In the genomic region with DNA sequence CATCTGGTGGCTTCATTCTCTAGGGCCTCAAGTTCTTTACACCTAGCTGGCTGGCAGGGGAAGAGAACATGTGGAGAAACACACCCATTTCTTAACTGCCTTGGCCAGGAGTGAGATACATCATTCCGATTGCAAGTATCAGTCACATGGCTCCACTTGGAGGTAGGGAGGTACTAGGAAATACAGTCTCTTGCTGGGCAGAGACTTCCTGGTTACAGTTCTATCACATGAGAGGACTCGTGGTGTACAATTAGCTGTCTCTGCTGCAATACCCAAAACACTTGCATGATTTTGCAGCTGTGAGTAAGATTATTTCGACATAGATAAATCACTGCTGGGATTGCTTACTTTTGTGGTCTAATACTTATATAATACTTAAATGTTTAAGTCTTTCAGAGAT, we compare ENCODE assay signal across 11 cellular contexts. TPM values are rescaled to one million over a fixed set of nuclear protein-coding genes. Genes with fewer than 3 reads are reported as not detected.
DNase-seq lines count a peak whose midpoint lies in the region; ATAC-seq, FAIRE-seq and TF ChIP-seq lines count a peak whose summit lies in the region.
"Had no signal": no experiment of that assay in that cellular context is flagged by ENCODE, and none has a peak within 500 bp of the region (broad histone marks: within the 10 kb centered on the region; RNA-seq: fewer than 3 reads in every experiment).

No MANE protein-coding gene starts in this region.

- H2AFZ ChIP-seq in keratinocyte (ENCODE audit: control insufficient read depth, low read length), result peak overlapping the region; percentile 66

- H3K4me2 ChIP-seq in keratinocyte (ENCODE audit: control insufficient read depth, extremely low read depth, insufficient read depth, low read depth, low read length), result no peak overlapping the region
- H3K4me2 ChIP-seq: SK-N-SH had no signal

- H3K4me1 ChIP-seq in adipocyte (ENCODE audit: control insufficient read depth, insufficient read depth, low read length) (peaks cover 8% of the 10 kb centered on the region), keratinocyte (ENCODE audit: control insufficient read depth, extremely low read depth, insufficient read depth, low read length) (peaks cover 6% of the 10 kb centered on the region), right atrium auricular region (no peaks in the 10 kb centered on the region)

- TF ChIP-seq CTCF in AG04450 (IDR thresholded peaks at IDR 0.05; ENCODE audit: low read depth, low read length), result no peak
- peak in 1 of 3 experiments; percentile 8 for TF ChIP-seq CTCF in keratinocyte (optimal IDR thresholded peaks at IDR 0.05 in 1 of 3, IDR thresholded peaks at IDR 0.05 in 1 of 3, conservative IDR thresholded peaks at IDR 0.05 in 1 of 3; ENCODE audit: extremely low read depth in 1 of 3, insufficient read depth in 2 of 3, low read length in 3 of 3)
- TF ChIP-seq CTCF in right atrium auricular region (IDR thresholded peaks at IDR 0.05), result no peak

- POLR2A ChIA-PET in AG04450 (lab: Yijun Ruan, JAX), result interaction anchor here (0.6 to 1.2 kb wide), 3 partner anchors 261 to 300 kb away, joined by 3 to 10 read pairs (median 4); no protein-coding TSS in a partner anchor

- peak overlapping the region; percentile 39 for H3K9ac ChIP-seq in adipocyte (ENCODE audit: low read length)
- H3K9ac ChIP-seq in keratinocyte (ENCODE audit: control insufficient read depth, extremely low read depth, insufficient read depth, low read length), result peak overlapping the region; percentile 24
- H3K9ac ChIP-seq: SK-N-SH had no signal

- ATAC-seq in HG03342 (IDR thresholded peaks at IDR 0.05; ENCODE audit: unreplicated experiment) (no peak), HG03097 (IDR thresholded peaks at IDR 0.05; ENCODE audit: low FRiP score, unreplicated experiment) (no peak)

- peak; percentile 80 for FAIRE-seq in keratinocyte (lab: Jason Lieb, UNC)

- DNase-seq in AG04450 (ENCODE audit: low read depth, low spot score) (peak; percentile 89), HPDE6-E6E7 (ENCODE audit: extremely low spot score) (peak; percentile 69), adipocyte (ENCODE audit: low read depth) (peak; percentile 90), keratinocyte (ENCODE audit: low read depth, low spot score) (peak; percentile 83), mesenteric fat pad (ENCODE audit: low spot score) (no peak), right atrium auricular region (ENCODE audit: low spot score) (no peak)
- DNase-seq: NCI-H1105, occipital lobe, SK-N-SH had no signal

- CTCF ChIA-PET in AG04450 (lab: Charles Lee), result interaction anchor here (0.6 to 3.7 kb wide), 6 partner anchors 11 to 472 kb away, joined by 3 to 111 read pairs (median 26); no protein-coding TSS in a partner anchor

- H3K27ac ChIP-seq in AG04450 (ENCODE audit: low read depth, low read length) (peak overlapping the region; percentile 90), keratinocyte (ENCODE audit: control insufficient read depth, insufficient read depth, low read length) (peak overlapping the region; percentile 74), right atrium auricular region (no peak overlapping the region)

- no peaks in the 10 kb centered on the region for H3K9me1 ChIP-seq in keratinocyte (ENCODE audit: control insufficient read depth, extremely low read depth, insufficient read depth, low read length)

- no peaks in the 10 kb centered on the region for H4K20me1 ChIP-seq in keratinocyte (ENCODE audit: control insufficient read depth, extremely low read depth, insufficient read depth, low read length)

- H3K36me3 ChIP-seq in adipocyte (ENCODE audit: control insufficient read depth, insufficient read depth, low read length, severe bottlenecking) (no peaks in the 10 kb centered on the region), keratinocyte (ENCODE audit: control insufficient read depth in 2 of 2, extremely low read depth in 1 of 2, insufficient read depth in 2 of 2, low read length in 2 of 2) (no peaks in the 10 kb centered on the region), right atrium auricular region (no peaks in the 10 kb centered on the region)

- H3K27me3 ChIP-seq in AG04450 (ENCODE audit: control insufficient read depth, insufficient read depth, low read length) (no peaks in the 10 kb centered on the region), adipocyte (replicated peaks; ENCODE audit: control insufficient read depth, insufficient read depth, low read length) (no peaks in the 10 kb centered on the region), keratinocyte (ENCODE audit: control insufficient read depth, extremely low read depth, insufficient read depth, low read length) (no peaks in the 10 kb centered on the region), right atrium auricular region (no peaks in the 10 kb centered on the region)

- H3K4me3 ChIP-seq in AG04450 (ENCODE audit: low read depth, low read length) (no peak overlapping the region), adipocyte (ENCODE audit: low read length) (no peak overlapping the region), keratinocyte (ENCODE audit: control insufficient read depth in 2 of 3, extremely low read depth in 1 of 3, insufficient read depth in 2 of 3, low read depth in 1 of 3, low read length in 3 of 3) (no peak overlapping the region), right atrium auricular region (no peak overlapping the region)

- H3K79me2 ChIP-seq in keratinocyte (ENCODE audit: control insufficient read depth, insufficient read depth, low read length), result no peaks in the 10 kb centered on the region

- H3K9me3 ChIP-seq in AG04450 (ENCODE audit: control insufficient read depth, insufficient read depth, low read length), result peaks cover 3% of the 10 kb centered on the region; the same call in 1 of the 2 replicates
- H3K9me3 ChIP-seq in adipocyte (ENCODE audit: control insufficient read depth, low read length), result no peaks in the 10 kb centered on the region
- no peaks in the 10 kb centered on the region for H3K9me3 ChIP-seq in keratinocyte (ENCODE audit: control insufficient read depth, low read depth, low read length)
- no peaks in the 10 kb centered on the region for H3K9me3 ChIP-seq in right atrium auricular region
- H3K9me3 ChIP-seq: SK-N-SH had no signal

- dilution Hi-C loops in keratinocyte (cut with MboI; ENCODE audit: extremely low pct_ligation_motif_present, low sequenced_read_pairs), result no loop called here

RNA-seq across cellular contexts. Expression of a gene that starts 51.1 kb away (rescaled TPM):
- polyA plus RNA-seq in AG04450 (2011; rRNA removed) (21.4 and 27.5 TPM in 2 replicates), keratinocyte (16.7 to 32.6 TPM (median 17.2 TPM) in 3 replicates)
- 1.6 and 2.4 TPM in 2 replicates for polyA minus RNA-seq in AG04450 (2011; rRNA and poly(A)+ RNA removed)
- 6.3 TPM for polyA plus RNA-seq in keratinocyte (2011; ENCODE audit: low read depth)
- polyA plus RNA-seq in keratinocyte (2011; cell fraction: cytosol; rRNA removed), result 22.6 and 36.8 TPM in 2 replicates
- 5.9 and 11.4 TPM in 2 replicates for polyA plus RNA-seq in keratinocyte (2011; cell fraction: nucleus; rRNA removed)
- 24.4 and 30.9 TPM in 2 replicates for polyA plus RNA-seq in keratinocyte (2012; ENCODE audit: low replicate concordance)
- 0.59 to 5.9 TPM (median 3.1 TPM) in 3 replicates for polyA minus RNA-seq in keratinocyte
- polyA minus RNA-seq in keratinocyte (2011; cell fraction: cytosol; rRNA and poly(A)+ RNA removed), result 1.5 TPM
- polyA minus RNA-seq in keratinocyte (2011; cell fraction: nucleus; rRNA and poly(A)+ RNA removed), result 0.32 and 0.93 TPM in 2 replicates
- total RNA-seq in mesenteric fat pad (22.4 TPM), right atrium auricular region (1 to 10 TPM; 3.1 to 4.4 TPM)

RNA-seq across cellular contexts. Expression of a gene that starts 51.2 kb away (rescaled TPM):
- polyA plus RNA-seq in AG04450 (2011; rRNA removed) (11.2 and 14.5 TPM in 2 replicates), keratinocyte (7.1 to 10.1 TPM (median 8.0 TPM) in 3 replicates)
- 11.1 and 13.9 TPM in 2 replicates for polyA minus RNA-seq in AG04450 (2011; rRNA and poly(A)+ RNA removed)
- 12.1 TPM for polyA plus RNA-seq in keratinocyte (2011; ENCODE audit: low read depth)
- 5.0 and 9.5 TPM in 2 replicates for polyA plus RNA-seq in keratinocyte (2011; cell fraction: cytosol; rRNA removed)
- polyA plus RNA-seq in keratinocyte (2011; cell fraction: nucleus; rRNA removed), result 10.0 and 13.5 TPM in 2 replicates
- 6.6 and 7.0 TPM in 2 replicates for polyA plus RNA-seq in keratinocyte (2012; ENCODE audit: low replicate concordance)
- polyA minus RNA-seq in keratinocyte, result 3.0 to 10.1 TPM (median 6.4 TPM) in 3 replicates
- 7.9 TPM for polyA minus RNA-seq in keratinocyte (2011; cell fraction: cytosol; rRNA and poly(A)+ RNA removed)
- polyA minus RNA-seq in keratinocyte (2011; cell fraction: nucleus; rRNA and poly(A)+ RNA removed), result 10.0 and 16.8 TPM in 2 replicates
- total RNA-seq in mesenteric fat pad (4.9 TPM), right atrium auricular region (1 to 10 TPM; 5.0 to 5.8 TPM)

Comparison
In these comparisons a context has a peak if more than half of its experiments do, and no peak if none do; other contexts are left out.
1. DNase-seq: peak in AG04450 (single experiment), HPDE6-E6E7 (single experiment), adipocyte (single experiment) and keratinocyte (single experiment); none in mesenteric fat pad (single experiment) and right atrium auricular region (single experiment).
2. H3K27ac ChIP-seq: peak in AG04450 (single experiment) and keratinocyte (single experiment); none in right atrium auricular region (0 of 2).